ENCODE assay signal across 9 cellular contexts in genomic region chr15:41904487-41905359, GRCh38. TPM values are rescaled to one million over a fixed set of nuclear protein-coding genes. Genes with fewer than 3 reads are reported as not detected.
A peak's percentile ranks its signal among the peaks of the same experiment; 100 is the strongest.
DNase-seq lines count a peak whose midpoint lies in the region; ATAC-seq and TF ChIP-seq lines count a peak whose summit lies in the region.
"Had no signal": no experiment of that assay in that cellular context is flagged by ENCODE, and none has a peak within 500 bp of the region (broad histone marks: within the 10 kb centered on the region; RNA-seq: fewer than 3 reads in every experiment).

No MANE protein-coding gene starts in this region.

- intact Hi-C loops in Panc1 (cut with micrococcal nuclease; ENCODE audit: unreplicated experiment) = no loop called here

- ATAC-seq in Panc1 (peak; percentile 90), GM18870 (IDR thresholded peaks at IDR 0.05; ENCODE audit: unreplicated experiment) (no peak)

- POLR2A ChIA-PET in Panc1 (lab: Charles Lee) = no interaction called here

- no peaks in the 10 kb centered on the region for H3K9me3 Mint-ChIP-seq in activated T-cell treated with anti-CD3 and anti-CD28 coated beads, Interleukin-2, amount 50 U/mL, for 24 hours
- H3K9me3 Mint-ChIP-seq in neural crest cell = no peaks in the 10 kb centered on the region

- TF ChIP-seq CTCF in HL-60 (IDR thresholded peaks at IDR 0.05; ENCODE audit: insufficient read depth, low read length) (peak; percentile 96), Panc1 (IDR thresholded peaks at IDR 0.05) (peak; percentile 89), neural crest cell (conservative IDR thresholded peaks at IDR 0.05) (peak; percentile 93)

- no peak overlapping the region for H3K4me3 ChIP-seq in HL-60 (replicated peaks; ENCODE audit: insufficient read depth, low read length)
- no peak overlapping the region for H3K4me3 ChIP-seq in Panc1 (ENCODE audit: low read depth in 2 of 2, low read length in 2 of 2)
- no peak overlapping the region for H3K4me3 ChIP-seq in subcutaneous abdominal adipose tissue (ENCODE audit: low read depth in 1 of 5, low read length in 5 of 5)

- H3K36me3 ChIP-seq in Panc1 (ENCODE audit: control insufficient read depth, insufficient read depth, low read length) (peaks cover 7% of the 10 kb centered on the region; the same call in 1 of the 2 replicates), subcutaneous abdominal adipose tissue (ENCODE audit: control insufficient read depth in 5 of 5, insufficient read depth in 5 of 5, low read length in 5 of 5) (peaks cover 0 to 74% (median 68%) of the 10 kb centered on the region in 5 donors)

- 0 out of 2 replicates have a peak, but pooled peaks cover 2% of the 10 kb centered on the region for H3K4me1 ChIP-seq in Panc1 (ENCODE audit: control insufficient read depth, insufficient read depth, low read length)
- peaks cover 4 to 25% (median 23%) of the 10 kb centered on the region in 5 donors for H3K4me1 ChIP-seq in subcutaneous abdominal adipose tissue (ENCODE audit: control insufficient read depth in 5 of 5, insufficient read depth in 5 of 5, low read length in 5 of 5)

- H3K9me3 ChIP-seq in Panc1 (ENCODE audit: control insufficient read depth, insufficient read depth, low read depth, low read length) (no peaks in the 10 kb centered on the region), subcutaneous abdominal adipose tissue (ENCODE audit: control insufficient read depth in 5 of 5, low read length in 5 of 5) (no peaks in the 10 kb centered on the region)

- H3K27me3 ChIP-seq in HL-60 (ENCODE audit: insufficient read depth, poor library complexity, severe bottlenecking) (no peaks in the 10 kb centered on the region), Panc1 (ENCODE audit: control insufficient read depth, insufficient read depth, low read length) (no peaks in the 10 kb centered on the region), subcutaneous abdominal adipose tissue (ENCODE audit: control insufficient read depth in 5 of 5, insufficient read depth in 4 of 5, low read length in 5 of 5) (no peaks in the 10 kb centered on the region)

- BruUV-seq in Panc1 (replicated peaks; lab: Mats Ljungman, UMichigan) = no TSS peak

- H3K27me3 Mint-ChIP-seq in activated T-cell treated with anti-CD3 and anti-CD28 coated beads, Interleukin-2, amount 50 U/mL, for 24 hours = no peaks in the 10 kb centered on the region
- no peaks in the 10 kb centered on the region for H3K27me3 Mint-ChIP-seq in neural crest cell (ENCODE audit: low read depth)
- H3K27me3 Mint-ChIP-seq: activated naive CD8-positive, alpha-beta T cell had no signal

- H3K4me3 Mint-ChIP-seq in activated T-cell treated with anti-CD3 and anti-CD28 coated beads, Interleukin-2, amount 50 U/mL, for 24 hours = no peak overlapping the region
- H3K4me3 Mint-ChIP-seq in neural crest cell = no peak overlapping the region
- H3K4me3 Mint-ChIP-seq: activated naive CD8-positive, alpha-beta T cell had no signal

- H3K27ac ChIP-seq in HL-60 (replicated peaks) (no peak overlapping the region), Panc1 (ENCODE audit: low read length) (peak overlapping the region; percentile 30; the same call in 1 of the 2 replicates), subcutaneous abdominal adipose tissue (ENCODE audit: low read depth, low read length) (peak overlapping the region; percentile 61)

- H3K4me1 Mint-ChIP-seq in activated T-cell treated with anti-CD3 and anti-CD28 coated beads, Interleukin-2, amount 50 U/mL, for 24 hours (ENCODE audit: low read depth) = peaks cover 9% of the 10 kb centered on the region
- H3K4me1 Mint-ChIP-seq in neural crest cell = peaks cover 7% of the 10 kb centered on the region

- in situ Hi-C loops in Panc1 (cut with HindIII; ENCODE audit: low pct_unique_long_range_greater_than_20kb, low sequenced_read_pairs) = no loop called here

- CTCF ChIA-PET in Panc1 (lab: Charles Lee) = interaction anchor here (0.6 to 1.5 kb wide), 9 partner anchors 12 to 977 kb away, joined by 3 to 6 read pairs (median 4); partner anchors contain the start of gene MAPKBP1

- peak overlapping the region in 2 of 5 donors; percentile 4 to 29 for H3K9ac ChIP-seq in subcutaneous abdominal adipose tissue (ENCODE audit: low read length in 5 of 5)

- H3K27ac Mint-ChIP-seq in activated T-cell treated with anti-CD3 and anti-CD28 coated beads, Interleukin-2, amount 50 U/mL, for 24 hours = peak overlapping the region; percentile 55
- peak overlapping the region; percentile 50 for H3K27ac Mint-ChIP-seq in neural crest cell (ENCODE audit: unreplicated experiment)
- H3K27ac Mint-ChIP-seq: activated naive CD8-positive, alpha-beta T cell had no signal

- peaks cover 75% of the 10 kb centered on the region for H3K36me3 Mint-ChIP-seq in activated T-cell treated with anti-CD3 and anti-CD28 coated beads, Interleukin-2, amount 50 U/mL, for 24 hours (ENCODE audit: low read depth)
- no peaks in the 10 kb centered on the region for H3K36me3 Mint-ChIP-seq in neural crest cell (ENCODE audit: low read depth)

- DNase-seq in Daoy (ENCODE audit: low read depth) (peak; percentile 64), HL-60 (ENCODE audit: low read depth in 1 of 2, low spot score in 1 of 2) (peak in 1 of 2 experiments; percentile 53), Panc1 (ENCODE audit: low read depth, low spot score) (peak; percentile 54), fibroblast of gingiva (ENCODE audit: low read depth) (peak; percentile 32), neural crest cell (ENCODE audit: low read depth, low spot score) (peak; percentile 77)
- DNase-seq in activated T-cell treated with anti-CD3 and anti-CD28 coated beads, Interleukin-2, amount 50 U/mL, for 24 hours = peak; percentile 78

RNA-seq across cellular contexts. Expression of gene SPTBN5, which starts 10.9 kb away (rescaled TPM):
- total RNA-seq in Daoy (2014; rRNA removed; shearing (Covaris generic)) = 1.1 and 3.8 TPM in 2 replicates
- total RNA-seq in Panc1 (2021; ENCODE audit: unreplicated experiment) (2.1 TPM), neural crest cell (0.77 and 1.1 TPM in 2 replicates)
- polyA plus RNA-seq in Panc1 (2012; ENCODE audit: insufficient read length) = 1.6 TPM
